In genomic region chr3:39808467-39809180, GRCh38 we compare ENCODE assay signal across 8 cellular contexts. TPM values are rescaled to one million over a fixed set of nuclear protein-coding genes. Genes with fewer than 3 reads are reported as not detected.
DNase-seq lines count a peak whose midpoint lies in the region; ATAC-seq and TF ChIP-seq lines count a peak whose summit lies in the region.

No MANE protein-coding gene starts in this region.

- H3K4me1 Mint-ChIP-seq in activated CD4-positive, alpha-beta T cell treated with anti-CD3 and anti-CD28 coated beads for 36 hours = peaks cover 16% of the 10 kb centered on the region
- peaks cover 17% of the 10 kb centered on the region for H3K4me1 Mint-ChIP-seq in nephron

- H3K4me1 ChIP-seq in NT2/D1 (ENCODE audit: insufficient read depth, insufficient read length) = no peaks in the 10 kb centered on the region
- peaks cover 13 to 29% (median 22%) of the 10 kb centered on the region in 4 donors for H3K4me1 ChIP-seq in esophagus muscularis mucosa

- peaks cover 60% of the 10 kb centered on the region for H3K27me3 Mint-ChIP-seq in activated CD4-positive, alpha-beta T cell treated with anti-CD3 and anti-CD28 coated beads for 36 hours
- peaks cover 93% of the 10 kb centered on the region for H3K27me3 Mint-ChIP-seq in nephron (ENCODE audit: low read depth)

- intact Hi-C loops in activated CD4-positive, alpha-beta T cell treated with anti-CD3 and anti-CD28 coated beads for 36 hours (cut with DNase I, micrococcal nuclease) = no loop called here
- intact Hi-C loops in esophagus muscularis mucosa (cut with DNase I) = no loop called here

- H3K27ac ChIP-seq in esophagus muscularis mucosa (replicated peaks in 1 of 4) = no peak overlapping the region

- WGBS in esophagus muscularis mucosa = 11% methylated on average over 25 of the region's 26 CpGs

- H3K27ac Mint-ChIP-seq in activated CD4-positive, alpha-beta T cell treated with anti-CD3 and anti-CD28 coated beads for 36 hours = no peak overlapping the region
- no peak overlapping the region for H3K27ac Mint-ChIP-seq in nephron

- no peak for TF ChIP-seq POLR2A in esophagus muscularis mucosa (IDR thresholded peaks at IDR 0.05; ENCODE audit: low read depth)

- peaks cover 5% of the 10 kb centered on the region for H3K9me3 Mint-ChIP-seq in activated CD4-positive, alpha-beta T cell treated with anti-CD3 and anti-CD28 coated beads for 36 hours (ENCODE audit: low read depth)
- H3K9me3 Mint-ChIP-seq in nephron = no peaks in the 10 kb centered on the region

- peak overlapping the region; percentile 51 for H3K4me3 ChIP-seq in NT2/D1 (ENCODE audit: insufficient read length, low read depth)
- peak overlapping the region; percentile 58 to 62 (median 60) for H3K4me3 ChIP-seq in esophagus muscularis mucosa

- no peaks in the 10 kb centered on the region for H3K36me3 Mint-ChIP-seq in activated CD4-positive, alpha-beta T cell treated with anti-CD3 and anti-CD28 coated beads for 36 hours (ENCODE audit: low read depth)
- H3K36me3 Mint-ChIP-seq in nephron (ENCODE audit: low read depth) = no peaks in the 10 kb centered on the region

- no peak for TF ChIP-seq EP300 in esophagus muscularis mucosa (IDR thresholded peaks at IDR 0.05)

- no peak for DNase-seq in activated CD4-positive, alpha-beta T cell treated with anti-CD3 and anti-CD28 coated beads for 36 hours
- no peak for DNase-seq in activated CD4-positive, alpha-beta T cell treated with anti-CD3 and anti-CD28 coated beads for 4 hours
- DNase-seq in NT2/D1 (ENCODE audit: low read depth, low spot score) (no peak), esophagus muscularis mucosa (ENCODE audit: extremely low spot score) (no peak), glomerular visceral epithelial cell (ENCODE audit: extremely low spot score) (no peak), HK-2 (ENCODE audit: unreplicated experiment) (no peak)

- peak overlapping the region; percentile 1 for H3K9ac ChIP-seq in NT2/D1 (ENCODE audit: insufficient read length, low read depth)

- H3K36me3 ChIP-seq in NT2/D1 (ENCODE audit: insufficient read depth, insufficient read length, low read length) = no peaks in the 10 kb centered on the region
- no peaks in the 10 kb centered on the region for H3K36me3 ChIP-seq in esophagus muscularis mucosa

- H3K9me3 ChIP-seq in NT2/D1 (ENCODE audit: insufficient read depth, low read length) = 0 out of 2 replicates have a peak, but pooled peaks cover 3% of the 10 kb centered on the region
- H3K9me3 ChIP-seq in esophagus muscularis mucosa = no peaks in the 10 kb centered on the region

- POLR2A ChIA-PET in activated CD4-positive, alpha-beta T cell treated with anti-CD3 and anti-CD28 coated beads for 36 hours (lab: Charles Lee) = no interaction called here

- no peak for TF ChIP-seq CTCF in esophagus muscularis mucosa (IDR thresholded peaks at IDR 0.05)
- TF ChIP-seq CTCF in nephron (IDR thresholded peaks at IDR 0.05; ENCODE audit: unreplicated experiment in 3 of 3) = no peak

- CTCF ChIA-PET in activated CD4-positive, alpha-beta T cell treated with anti-CD3 and anti-CD28 coated beads for 36 hours (lab: Charles Lee) = no interaction called here

- no peak for ATAC-seq in activated CD4-positive, alpha-beta T cell treated with anti-CD3 and anti-CD28 coated beads for 36 hours
- no peak for ATAC-seq in HG03469 (IDR thresholded peaks at IDR 0.05; ENCODE audit: unreplicated experiment)

- H3K4me3 Mint-ChIP-seq in activated CD4-positive, alpha-beta T cell treated with anti-CD3 and anti-CD28 coated beads for 36 hours = peak overlapping the region; percentile 55
- H3K4me3 Mint-ChIP-seq in nephron = peak overlapping the region; percentile 84 to 87 (median 86)

- H3K27me3 ChIP-seq in NT2/D1 (ENCODE audit: insufficient read depth, insufficient read length) = peaks cover 75% of the 10 kb centered on the region
- peaks cover 0 to 69% (median 26%) of the 10 kb centered on the region in 4 donors for H3K27me3 ChIP-seq in esophagus muscularis mucosa

RNA-seq across cellular contexts. Expression of gene MYRIP, which starts 0.8 kb away (rescaled TPM):
- total RNA-seq in activated CD4-positive, alpha-beta T cell treated with anti-CD3 and anti-CD28 coated beads for 36 hours = not detected
- total RNA-seq in esophagus muscularis mucosa = 1 to 10 TPM; 3.3 to 7.2 (median 5.8) TPM

Comparison
In these comparisons a context has a peak if more than half of its experiments do, and no peak if none do; other contexts are left out.
1. RNA of gene MYRIP, which starts 0.8 kb away (total RNA-seq): 3.3 to 7.2 TPM in esophagus muscularis mucosa; not detected in activated CD4-positive, alpha-beta T cell treated with anti-CD3 and anti-CD28 coated beads for 36 hours; every median in the first group is over 4 times any median in the second.